In the genomic region with DNA sequence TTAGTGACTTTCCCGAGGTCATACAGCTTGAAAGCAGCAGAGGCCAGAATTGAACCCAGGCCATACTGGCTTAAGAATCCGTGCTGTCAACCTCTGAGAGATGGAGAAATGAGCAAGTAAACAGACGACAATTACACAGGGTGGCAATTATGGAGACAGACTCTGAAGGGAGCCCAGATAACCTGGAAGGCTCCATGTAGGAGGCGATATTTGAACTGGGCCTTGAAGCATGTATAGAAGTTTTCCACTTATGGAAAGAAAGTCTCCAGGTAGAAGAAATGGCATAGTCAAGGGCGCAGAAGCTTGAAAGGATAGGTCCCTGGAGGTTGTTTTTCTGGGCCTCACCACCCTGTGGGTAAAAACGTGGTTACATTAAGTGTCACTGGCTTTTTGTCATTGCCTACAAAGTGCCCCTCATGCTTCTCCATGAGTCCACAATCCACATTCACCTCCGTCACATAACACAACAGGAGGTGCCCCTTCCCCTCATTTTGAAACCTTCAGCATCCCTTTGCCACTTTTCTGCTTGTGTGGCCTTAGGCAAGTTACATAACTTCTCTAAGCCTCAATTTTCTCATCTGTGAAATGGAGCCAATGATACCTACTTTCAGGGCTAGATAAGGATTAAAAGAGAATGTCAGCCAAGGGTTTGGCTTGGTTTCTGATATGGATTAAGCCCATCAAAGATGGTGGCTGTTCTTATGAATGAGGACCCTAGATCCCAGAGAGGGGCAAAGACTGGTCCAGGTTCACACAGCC, we compare ENCODE assay signal across 17 cellular contexts. TPM values are rescaled to one million over a fixed set of nuclear protein-coding genes. Genes with fewer than 3 reads are reported as not detected.
A peak's percentile ranks its signal among the peaks of the same experiment; 100 is the strongest.
DNase-seq lines count a peak whose midpoint lies in the region; ATAC-seq and TF ChIP-seq lines count a peak whose summit lies in the region.
"Had no signal": no experiment of that assay in that cellular context is flagged by ENCODE, and none has a peak within 500 bp of the region (broad histone marks: within the 10 kb centered on the region; RNA-seq: fewer than 3 reads in every experiment).

No MANE protein-coding gene starts in this region.

- H4K8ac ChIP-seq in neuronal stem cell (ENCODE audit: low read depth, low read length) = no peak overlapping the region

- ATAC-seq in thoracic aorta (ENCODE audit: insufficient number of reproducible peaks, low FRiP score, low read depth) = no peak
- ATAC-seq in activated CD4-positive, CD25-positive, alpha-beta regulatory T cell treated with anti-CD3 and anti-CD28 coated beads, Interleukin-2, amount 50 U/mL, for 24 hours = no peak
- ATAC-seq: activated T-cell treated with anti-CD3 and anti-CD28 coated beads, Interleukin-2, amount 50 U/mL, for 72 hours; naive thymus-derived CD8-positive, alpha-beta T cell had no signal

- H3K27me3 ChIP-seq in dorsolateral prefrontal cortex (no peaks in the 10 kb centered on the region), neuronal stem cell (ENCODE audit: control insufficient read depth in 3 of 3, insufficient read depth in 3 of 3, low read depth in 1 of 3, low read length in 3 of 3) (peaks cover 0 to 25% (median 0%) of the 10 kb centered on the region in 3 experiments), thoracic aorta (replicated peaks; ENCODE audit: insufficient read depth) (no peaks in the 10 kb centered on the region)

- POLR2A ChIA-PET in RWPE1 (lab: Yijun Ruan, JAX; ENCODE audit: low non-redundant PET) = no interaction called here

- intact Hi-C loops in dorsolateral prefrontal cortex (cut with DNase I) = no loop called here

- no peak overlapping the region for H2BK12ac ChIP-seq in neuronal stem cell (ENCODE audit: low read length)

- no peak overlapping the region for H3K9ac ChIP-seq in neuronal stem cell (ENCODE audit: low read depth, low read length, poor library complexity)

- no CpG with 5 or more reads among the region's 7 CpGs for WGBS in neuronal stem cell (ENCODE audit: extremely low coverage in 2 of 2, insufficient read length in 2 of 2, insufficient replicate concordance in 1 of 2), 2 donors

- CTCF ChIA-PET in RWPE1 (lab: Yijun Ruan, JAX) = interaction anchor here (1.1 kb wide), 1 partner anchor 10 kb away, joined by 4 read pairs; no protein-coding TSS in a partner anchor

- no peak for DNase-seq in RWPE1 (ENCODE audit: low spot score)
- no peak for DNase-seq in dorsolateral prefrontal cortex
- no peak for DNase-seq in neuronal stem cell (ENCODE audit: low spot score)
- no peak for DNase-seq in thoracic aorta (ENCODE audit: low spot score)
- no peak for DNase-seq in NCI-H146 treated with DMSO at 0.1 percent for 48 hours (lab: John Stamatoyannopoulos, UW; ENCODE audit: unreplicated experiment)
- no peak for DNase-seq in activated effector memory CD4-positive, alpha-beta T cell treated with Interleukin-2 at 50 U/mL for 16 hours
- DNase-seq: activated CD4-positive, alpha-beta T cell treated with anti-CD3 and anti-CD28 coated beads, Interleukin-2, amount 10 ng/mL, durations not matched to agents 7 days and 5 days; activated T-cell treated with anti-CD3 and anti-CD28 coated beads, Interleukin-2, amount 50 U/mL, for 72 hours; CD4-positive, CD25-positive, alpha-beta regulatory T cell; naive thymus-derived CD8-positive, alpha-beta T cell; NCI-H1048; NK-92 treated with Interleukin-12 subunit alpha and Interleukin-12 subunit beta, amount 100 ng/mL, for 24 hours; SHP77 treated with DMSO at 0.1 percent for 48 hours had no signal

- no peak overlapping the region for H3K23ac ChIP-seq in neuronal stem cell (ENCODE audit: low read depth, low read length, poor library complexity)

- no peak overlapping the region for H3K14ac ChIP-seq in neuronal stem cell (ENCODE audit: low read length)

- no peak overlapping the region for H2BK5ac ChIP-seq in neuronal stem cell (ENCODE audit: low read length)

- no peaks in the 10 kb centered on the region for H3K36me3 ChIP-seq in neuronal stem cell (replicated peaks in 1 of 2; ENCODE audit: control insufficient read depth in 2 of 2, insufficient read depth in 2 of 2, low read length in 2 of 2)
- H3K36me3 ChIP-seq in thoracic aorta = no peaks in the 10 kb centered on the region

- H3K79me1 ChIP-seq in neuronal stem cell (ENCODE audit: low read depth, low read length) = no peaks in the 10 kb centered on the region

- no peak overlapping the region for H3K4me3 ChIP-seq in dorsolateral prefrontal cortex
- H3K4me3 ChIP-seq in neuronal stem cell (ENCODE audit: low read length in 2 of 2) = no peak overlapping the region
- H3K4me3 ChIP-seq in thoracic aorta = no peak overlapping the region
- H3K4me3 ChIP-seq: smooth muscle cell had no signal

- TF ChIP-seq CTCF in RWPE1 (conservative IDR thresholded peaks at IDR 0.05; ENCODE audit: low read depth) (no peak), dorsolateral prefrontal cortex (IDR thresholded peaks at IDR 0.05 in 54 of 56, conservative IDR thresholded peaks at IDR 0.05 in 2 of 56; ENCODE audit: low read depth in 1 of 56, partially characterized antibody in 56 of 56) (no peak), thoracic aorta (IDR thresholded peaks at IDR 0.05) (no peak)

- H3K9me3 ChIP-seq in neuronal stem cell (replicated peaks in 1 of 2; ENCODE audit: control insufficient read depth in 2 of 2, insufficient read depth in 1 of 2, low read depth in 1 of 2, low read length in 2 of 2) (no peaks in the 10 kb centered on the region), thoracic aorta (no peaks in the 10 kb centered on the region)

- peak overlapping the region; percentile 49; the same call in 1 of the 2 replicates for H3K27ac ChIP-seq in RWPE1
- peak overlapping the region in 55 of 59 donors; percentile 5 to 86 (median 73) for H3K27ac ChIP-seq in dorsolateral prefrontal cortex
- no peak overlapping the region for H3K27ac ChIP-seq in neuronal stem cell (replicated peaks; ENCODE audit: low read length)
- H3K27ac ChIP-seq in thoracic aorta = peak overlapping the region; percentile 81 to 91

- H3K4me1 ChIP-seq in neuronal stem cell (ENCODE audit: control insufficient read depth in 2 of 2, insufficient read depth in 1 of 2, low read depth in 1 of 2, low read length in 2 of 2) (peaks cover 2 to 8% of the 10 kb centered on the region in 2 donors), thoracic aorta (ENCODE audit: control insufficient read depth in 1 of 2, low read depth in 2 of 2) (peaks cover 12 to 17% of the 10 kb centered on the region in 2 donors)

- H3K18ac ChIP-seq in neuronal stem cell (ENCODE audit: low read length) = no peak overlapping the region

- H4K91ac ChIP-seq in neuronal stem cell (ENCODE audit: low read depth, low read length, poor library complexity) = no peak overlapping the region

- no peak overlapping the region for H2BK15ac ChIP-seq in neuronal stem cell (ENCODE audit: low read length)

- H3K4me2 ChIP-seq in neuronal stem cell (ENCODE audit: insufficient read depth, low read length, poor library complexity, severe bottlenecking) = no peak overlapping the region
- H3K4me2 ChIP-seq: smooth muscle cell had no signal

- peak overlapping the region; percentile 72 for H2AFZ ChIP-seq in neuronal stem cell (ENCODE audit: low read length)

- H2BK120ac ChIP-seq in neuronal stem cell (ENCODE audit: low read depth, low read length) = no peak overlapping the region

- H3K4ac ChIP-seq in neuronal stem cell (ENCODE audit: low read length) = no peak overlapping the region

- H2AK5ac ChIP-seq in neuronal stem cell (ENCODE audit: low read depth, low read length) = no peak overlapping the region

RNA-seq across cellular contexts. Expression of a gene that starts 5.9 kb away (rescaled TPM):
- total RNA-seq in dorsolateral prefrontal cortex (1 to 10 TPM in 4 of 120 experiments, under 1 TPM in 11, not detected in 105; 0.23 to 1.5 (median 0.42) TPM), thoracic aorta (1 to 10 TPM in 1 of 2 donors, under 1 TPM in 1; 0.35 to 4.1 TPM)
- not detected for polyA plus RNA-seq in neuronal stem cell (2013, experiment 1 of 2)
- polyA plus RNA-seq in neuronal stem cell (2013, experiment 2 of 2) = not detected
- total RNA-seq: activated CD4-positive, alpha-beta T cell treated with anti-CD3 and anti-CD28 coated beads, Interleukin-2, amount 10 ng/mL, durations not matched to agents 7 days and 5 days; activated T-cell treated with anti-CD3 and anti-CD28 coated beads, Interleukin-2, amount 50 U/mL, for 72 hours; CD4-positive, CD25-positive, alpha-beta regulatory T cell; kidney epithelial cell; naive thymus-derived CD8-positive, alpha-beta T cell; smooth muscle cell had no signal
- polyA plus RNA-seq: CD4-positive, CD25-positive, alpha-beta regulatory T cell; naive thymus-derived CD8-positive, alpha-beta T cell; smooth muscle cell had no signal

RNA-seq across cellular contexts. Expression of a gene that starts 37.6 kb away (rescaled TPM):
- total RNA-seq in dorsolateral prefrontal cortex (100 to 1,000 TPM in 6 of 120 experiments, 10 to 100 TPM in 114; 19.2 to 129 (median 51.1) TPM), thoracic aorta (10 to 100 TPM; 11.0 to 45.4 TPM)
- 0.33 TPM for polyA plus RNA-seq in neuronal stem cell (2013, experiment 1 of 2)
- 0.21 TPM for polyA plus RNA-seq in neuronal stem cell (2013, experiment 2 of 2)
- total RNA-seq: activated CD4-positive, alpha-beta T cell treated with anti-CD3 and anti-CD28 coated beads, Interleukin-2, amount 10 ng/mL, durations not matched to agents 7 days and 5 days; activated T-cell treated with anti-CD3 and anti-CD28 coated beads, Interleukin-2, amount 50 U/mL, for 72 hours; CD4-positive, CD25-positive, alpha-beta regulatory T cell; naive thymus-derived CD8-positive, alpha-beta T cell; smooth muscle cell had no signal
- polyA plus RNA-seq: CD4-positive, CD25-positive, alpha-beta regulatory T cell; naive thymus-derived CD8-positive, alpha-beta T cell had no signal

RNA-seq across cellular contexts. Expression of a gene that starts 48.2 kb away (rescaled TPM):
- total RNA-seq in dorsolateral prefrontal cortex = under 1 TPM in 7 of 120 experiments, not detected in 113; 0.23 to 0.64 (median 0.28) TPM
- polyA plus RNA-seq in neuronal stem cell (2013, experiment 1 of 2) = 0.04 TPM
- polyA plus RNA-seq in neuronal stem cell (2013, experiment 2 of 2) = 0.03 TPM
- 1 to 10 TPM in 1 of 2 donors, under 1 TPM in 1; 0.54 to 1.7 TPM for total RNA-seq in thoracic aorta
- total RNA-seq: activated CD4-positive, alpha-beta T cell treated with anti-CD3 and anti-CD28 coated beads, Interleukin-2, amount 10 ng/mL, durations not matched to agents 7 days and 5 days; activated T-cell treated with anti-CD3 and anti-CD28 coated beads, Interleukin-2, amount 50 U/mL, for 72 hours; CD4-positive, CD25-positive, alpha-beta regulatory T cell; frontal cortex; kidney epithelial cell; naive thymus-derived CD8-positive, alpha-beta T cell; smooth muscle cell had no signal
- polyA plus RNA-seq: CD4-positive, CD25-positive, alpha-beta regulatory T cell; naive thymus-derived CD8-positive, alpha-beta T cell; smooth muscle cell had no signal
